11 cellular contexts compared by ENCODE assay signal in genomic region chr16:85394511-85395206, GRCh38.
DNase-seq lines count a peak whose midpoint lies in the region; ATAC-seq and TF ChIP-seq lines count a peak whose summit lies in the region.
"Had no signal": no experiment of that assay in that cellular context is flagged by ENCODE, and none has a peak within 500 bp of the region (broad histone marks: within the 10 kb centered on the region; RNA-seq: fewer than 3 reads in every experiment).

No MANE protein-coding gene starts in this region.

- no peaks in the 10 kb centered on the region for H3F3A ChIP-seq in PC-3 (ENCODE audit: low read length, unreplicated experiment)

- peak overlapping the region; percentile 44 for H3K4me2 ChIP-seq in PC-3 (ENCODE audit: low read length)

- POLR2A ChIA-PET in PC-3 (lab: Charles Lee; ENCODE audit: unreplicated experiment): no interaction called here

- intact Hi-C loops in PC-3 (cut with micrococcal nuclease) (loop anchor here (10.0 kb wide), 1 partner anchor 220 kb away; the partner anchor contains the start of gene GSE1), cardiac septum (cut with DNase I) (loop anchor here (5.0 to 10.0 kb wide), 3 partner anchors 72 to 280 kb away; partner anchors contain the start of gene CIBAR2), prostate gland (cut with DNase I) (loop anchor here (5.0 to 10.0 kb wide), 2 partner anchors 72 to 220 kb away; partner anchors contain the start of gene GSE1)

- H4K20me1 ChIP-seq in PC-3 (ENCODE audit: low read length): no peaks in the 10 kb centered on the region

- peaks cover 17% of the 10 kb centered on the region for H3K4me1 ChIP-seq in PC-3 (ENCODE audit: insufficient read depth, low read length)
- H3K4me1 ChIP-seq in prostate gland (replicated peaks): peaks cover 8% of the 10 kb centered on the region

- TF ChIP-seq POLR2A in prostate gland (IDR thresholded peaks at IDR 0.05): no peak

- no peak for ATAC-seq in PC-3
- ATAC-seq in GM19397 (IDR thresholded peaks at IDR 0.05; ENCODE audit: unreplicated experiment): no peak

- H3K27me3 ChIP-seq in PC-3 (ENCODE audit: low read length) (no peaks in the 10 kb centered on the region), prostate gland (replicated peaks; ENCODE audit: insufficient read depth) (no peaks in the 10 kb centered on the region)

- H3K36me3 ChIP-seq in PC-3 (ENCODE audit: low read depth, low read length) (no peaks in the 10 kb centered on the region), prostate gland (no peaks in the 10 kb centered on the region)

- no peaks in the 10 kb centered on the region for H3K9me2 ChIP-seq in PC-3 (replicated peaks; ENCODE audit: low read length)

- H2AFZ ChIP-seq in PC-3 (ENCODE audit: low read length): no peak overlapping the region

- no peak overlapping the region for H3K9ac ChIP-seq in PC-3 (ENCODE audit: low read length)

- BruUV-seq in PC-3 (replicated peaks; lab: Mats Ljungman, UMichigan): no TSS peak

- no peaks in the 10 kb centered on the region for H3K9me3 ChIP-seq in PC-3 (ENCODE audit: low read length)
- H3K9me3 ChIP-seq in prostate gland: no peaks in the 10 kb centered on the region

- TF ChIP-seq CTCF in PC-3 (conservative IDR thresholded peaks at IDR 0.05; ENCODE audit: low read depth, low read length) (no peak), prostate gland (IDR thresholded peaks at IDR 0.05) (no peak), GM10266 (IDR thresholded peaks at IDR 0.05; ENCODE audit: control insufficient read depth, insufficient read depth, low read depth, missing control alignments) (no peak)

- peak; percentile 26 for DNase-seq in HT-29 (ENCODE audit: low spot score)
- DNase-seq in PC-3: no peak
- peak; percentile 43 for DNase-seq in cardiac septum (ENCODE audit: low spot score)
- DNase-seq in prostate gland (ENCODE audit: low spot score): no peak
- DNase-seq in NCI-H2081 (lab: John Stamatoyannopoulos, UW): no peak
- DNase-seq in iPS-NIHi7 (ENCODE audit: extremely low spot score): no peak
- no peak for DNase-seq in GM10266 (ENCODE audit: extremely low spot score)
- DNase-seq: KG1 had no signal

- H3K79me2 ChIP-seq in PC-3 (ENCODE audit: low read length): no peaks in the 10 kb centered on the region

- 79% methylated on average over 18 of the region's 18 CpGs for WGBS in prostate gland

- no peak overlapping the region for H3K4me3 ChIP-seq in PC-3 (ENCODE audit: low read length)
- H3K4me3 ChIP-seq in prostate gland: no peak overlapping the region
- H3K4me3 ChIP-seq: lung, skin epidermis had no signal

- CTCF ChIA-PET in PC-3 (lab: Charles Lee): interaction anchor here (0.6 to 1.1 kb wide), 4 partner anchors 21 to 216 kb away, joined by 3 to 6 read pairs (median 4); no protein-coding TSS in a partner anchor

- H3K27ac ChIP-seq in PC-3 (ENCODE audit: low read length): no peak overlapping the region
- peak overlapping the region; percentile 67 to 70 for H3K27ac ChIP-seq in prostate gland

Comparison
In these comparisons a context has a peak if more than half of its experiments do, and no peak if none do; other contexts are left out.
1. DNase-seq: peak in HT-29 (single experiment) and cardiac septum (single experiment); none in PC-3 (single experiment), prostate gland (single experiment), NCI-H2081 (0 of 2), iPS-NIHi7 (single experiment) and GM10266 (single experiment).